ENCODE assay signal across 8 cellular contexts in genomic region chr16:85819245-85819644, GRCh38. TPM values are rescaled to one million over a fixed set of nuclear protein-coding genes. Genes with fewer than 3 reads are reported as not detected.
A peak's percentile ranks its signal among the peaks of the same experiment; 100 is the strongest.
DNase-seq lines count a peak whose midpoint lies in the region; ATAC-seq, FAIRE-seq and TF ChIP-seq lines count a peak whose summit lies in the region.

No MANE protein-coding gene starts in this region.

- ATAC-seq in activated CD4-positive, CD25-positive, alpha-beta regulatory T cell treated with anti-CD3 and anti-CD28 coated beads, Interleukin-2, amount 50 U/mL, for 24 hours, result peak; percentile 57 to 68
- ATAC-seq in HG03571 (IDR thresholded peaks at IDR 0.05; ENCODE audit: unreplicated experiment), result no peak

- H3K4me1 ChIP-seq in A673 (ENCODE audit: insufficient read depth, low read length, poor library complexity, severe bottlenecking), result no peaks in the 10 kb centered on the region

- no peaks in the 10 kb centered on the region for H3K9me3 ChIP-seq in A673 (ENCODE audit: low read depth, low read length, poor library complexity, severe bottlenecking)

- peaks cover 21% of the 10 kb centered on the region for H3K27me3 ChIP-seq in A673 (replicated peaks; ENCODE audit: insufficient read depth, low read depth, low read length, poor library complexity)

- TF ChIP-seq CTCF in A673 (conservative IDR thresholded peaks at IDR 0.05; ENCODE audit: low read depth, low read length), result peak; percentile 85

- intact Hi-C loops in A673 (cut with micrococcal nuclease; ENCODE audit: unreplicated experiment), result loop anchor here (5.0 kb wide), 1 partner anchor 698 kb away; no protein-coding TSS in a partner anchor

- CTCF ChIA-PET in A673 (lab: Charles Lee), result interaction anchor here (0.6 to 1.4 kb wide), 15 partner anchors 30 to 1245 kb away, joined by 3 to 8 read pairs (median 3); no protein-coding TSS in a partner anchor

- no peaks in the 10 kb centered on the region for H3K36me3 ChIP-seq in A673 (ENCODE audit: insufficient read depth, low read length, poor library complexity, severe bottlenecking)

- BruUV-seq in A673 (replicated peaks; lab: Mats Ljungman, UMichigan), result no TSS peak

- POLR2A ChIA-PET in A673 (lab: Charles Lee; ENCODE audit: low non-redundant PET), result no interaction called here

- no peak overlapping the region for H3K27ac ChIP-seq in A673 (ENCODE audit: low read depth, low read length, poor library complexity, severe bottlenecking)
- no peak overlapping the region for H3K27ac ChIP-seq in caudate nucleus (ENCODE audit: low read depth, low read length)

- FAIRE-seq in GM19239 (lab: Jason Lieb, UNC), result peak; percentile 42

- H3K4me3 ChIP-seq in A673 (ENCODE audit: low read depth, low read length, poor library complexity, severe bottlenecking), result no peak overlapping the region

- peak; percentile 88 for DNase-seq in A673 (ENCODE audit: low spot score)
- peak; percentile 72 for DNase-seq in GM19239 (ENCODE audit: insufficient read length, low spot score)
- DNase-seq in NCI-H345 treated with DMSO at 0.1 percent for 48 hours (lab: John Stamatoyannopoulos, UW; ENCODE audit: unreplicated experiment), result peak; percentile 10
- DNase-seq in caudate nucleus (lab: John Stamatoyannopoulos, UW), result peak in 49 of 61 donors; percentile 2 to 79 (median 35)
- DNase-seq in kidney glomerular epithelial cell (lab: John Stamatoyannopoulos, UW), result peak; percentile 37
- DNase-seq in stimulated activated CD4-positive, alpha-beta T cell treated with anti-CD3 and anti-CD28 coated beads, Interleukin-2, amount 100 ng/mL, for 48 hours, result peak; percentile 91

RNA-seq across cellular contexts. Expression of gene COX4I1, which starts 19.8 kb away (rescaled TPM):
- total RNA-seq in A673 (2021), result 554 and 575 TPM in 2 replicates

RNA-seq across cellular contexts. Expression of gene EMC8, which starts 19.9 kb away (rescaled TPM):
- total RNA-seq in A673 (2021), result 53.1 and 62.7 TPM in 2 replicates

Comparison
In these comparisons a context has a peak if more than half of its experiments do, and no peak if none do; other contexts are left out.
1. DNase-seq: peak in every context shown above with its lines; median percentile 91 in stimulated activated CD4-positive, alpha-beta T cell treated with anti-CD3 and anti-CD28 coated beads, Interleukin-2, amount 100 ng/mL, for 48 hours; 88 in A673; 72 in GM19239; 37 in kidney glomerular epithelial cell; 35 in caudate nucleus; 10 in NCI-H345 treated with DMSO at 0.1 percent for 48 hours.